In the genomic region with DNA sequence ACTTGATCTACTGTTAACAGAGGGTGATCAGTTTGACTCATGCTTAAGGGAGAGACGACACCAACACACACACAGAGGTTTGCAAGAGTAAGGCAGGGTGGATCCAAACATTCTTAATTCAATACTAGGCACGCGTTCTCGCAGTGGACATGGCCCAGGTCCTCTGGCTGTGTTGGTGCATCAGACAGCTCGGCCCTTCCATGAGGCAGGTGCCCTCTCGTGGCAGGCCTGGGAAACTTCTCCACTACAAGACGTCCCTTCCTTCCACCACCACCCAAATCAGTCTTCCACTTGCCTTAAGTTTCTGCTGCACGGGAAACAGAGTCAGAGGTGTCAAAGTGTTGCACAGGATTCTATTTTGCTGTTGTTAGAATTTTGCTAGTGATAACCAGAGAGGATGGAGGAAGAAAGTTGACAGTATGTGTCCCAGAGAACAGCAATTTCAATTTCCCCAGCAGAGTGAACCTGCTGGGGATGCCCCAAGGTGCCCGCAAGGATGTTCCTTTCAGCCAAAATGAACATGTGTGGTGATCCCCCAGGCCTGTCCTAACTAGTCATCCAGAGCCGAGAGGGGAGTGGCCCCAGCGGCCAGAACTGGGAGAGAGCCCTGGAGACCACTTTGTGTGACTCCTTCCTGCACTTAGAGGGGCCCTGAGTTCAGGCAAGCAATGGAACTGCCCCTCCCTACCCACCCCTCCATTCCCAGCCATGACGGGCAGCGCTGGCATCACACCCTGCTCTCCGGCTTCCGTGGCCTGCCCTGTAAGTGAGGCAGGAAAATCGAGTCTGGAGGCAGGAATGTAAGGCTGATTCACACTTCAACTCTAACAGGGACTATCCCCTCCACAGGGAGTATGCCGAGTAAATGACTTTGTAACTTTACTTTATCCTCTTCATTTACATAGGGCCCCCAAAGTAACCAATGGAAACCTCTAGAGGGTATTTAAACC, we compare ENCODE assay signal across 1 cellular context.
TF ChIP-seq lines count a peak whose summit lies in the region.

No MANE protein-coding gene starts in this region.

TF ChIP-seq in H1, 55 proteins besides CTCF, POLR2A, EP300 and RAD21:
- TF ChIP-seq JUND (IDR thresholded peaks at IDR 0.05; ENCODE audit: low read length) (no peak), NANOG (IDR thresholded peaks at IDR 0.05; ENCODE audit: insufficient read depth, low read depth, low read length, poor library complexity, severe bottlenecking) (no peak), BCL11A (IDR thresholded peaks at IDR 0.05; ENCODE audit: low read depth in 2 of 2, low read length in 2 of 2) (no peak), EZH2 (IDR thresholded peaks at IDR 0.05; ENCODE audit: low read depth, low read length, severe bottlenecking) (no peak), GABPA (IDR thresholded peaks at IDR 0.05; ENCODE audit: borderline replicate concordance, insufficient read depth, low read length) (no peak), POU5F1 (IDR thresholded peaks at IDR 0.05; ENCODE audit: low read depth, low read length) (no peak), SIRT6 (IDR thresholded peaks at IDR 0.05; ENCODE audit: low read length) (no peak), JUN (IDR thresholded peaks at IDR 0.05; ENCODE audit: low read depth, low read length) (no peak), TBP (IDR thresholded peaks at IDR 0.05; ENCODE audit: low read depth, low read length) (no peak)
- TF ChIP-seq, protein P1, sequence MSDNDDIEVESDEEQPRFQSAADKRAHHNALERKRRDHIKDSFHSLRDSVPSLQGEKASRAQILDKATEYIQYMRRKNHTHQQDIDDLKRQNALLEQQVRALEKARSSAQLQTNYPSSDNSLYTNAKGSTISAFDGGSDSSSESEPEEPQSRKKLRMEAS (IDR thresholded peaks at IDR 0.05): peak; percentile 63; the same call in 1 of the 2 replicates
- TF ChIP-seq, protein P2, sequence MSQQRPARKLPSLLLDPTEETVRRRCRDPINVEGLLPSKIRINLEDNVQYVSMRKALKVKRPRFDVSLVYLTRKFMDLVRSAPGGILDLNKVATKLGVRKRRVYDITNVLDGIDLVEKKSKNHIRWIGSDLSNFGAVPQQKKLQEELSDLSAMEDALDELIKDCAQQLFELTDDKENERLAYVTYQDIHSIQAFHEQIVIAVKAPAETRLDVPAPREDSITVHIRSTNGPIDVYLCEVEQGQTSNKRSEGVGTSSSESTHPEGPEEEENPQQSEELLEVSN (IDR thresholded peaks at IDR 0.05): 0 out of 2 replicates have a peak, but pooled peaks have one; percentile 20
